ENCODE assay signal across 8 cellular contexts in the genomic region with DNA sequence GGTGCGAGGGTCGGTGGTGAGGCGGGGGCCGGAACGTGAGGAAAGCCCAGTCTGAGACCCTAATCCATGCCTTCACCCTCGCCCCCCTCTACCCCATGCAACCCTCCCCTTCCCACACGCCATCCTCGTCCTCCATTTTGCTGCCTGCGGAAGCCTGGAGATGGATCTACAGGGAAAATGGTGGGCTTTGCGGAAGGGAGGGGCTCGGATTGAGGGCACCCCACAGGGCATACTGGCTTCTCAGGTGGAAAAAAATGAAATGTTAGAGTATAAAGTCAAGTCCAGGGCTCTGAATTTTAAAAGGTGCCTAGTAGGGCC. TPM values are rescaled to one million over a fixed set of nuclear protein-coding genes. Genes with fewer than 3 reads are reported as not detected.
DNase-seq lines count a peak whose midpoint lies in the region; ATAC-seq, FAIRE-seq and TF ChIP-seq lines count a peak whose summit lies in the region.

No MANE protein-coding gene starts in this region.

- ATAC-seq in HG03045 (IDR thresholded peaks at IDR 0.05; ENCODE audit: unreplicated experiment) (peak; percentile 13), HG03521 (IDR thresholded peaks at IDR 0.05; ENCODE audit: unreplicated experiment) (no peak), GM18517 (IDR thresholded peaks at IDR 0.05; ENCODE audit: unreplicated experiment) (no peak)

- H3K27me3 ChIP-seq in CD8-positive, alpha-beta memory T cell (ENCODE audit: insufficient read depth, low read length, poor library complexity, severe bottlenecking) = no peaks in the 10 kb centered on the region
- H3K27me3 ChIP-seq in kidney epithelial cell (ENCODE audit: control insufficient read depth, insufficient read depth, low read length) (peaks cover 2% of the 10 kb centered on the region), stomach smooth muscle (ENCODE audit: control insufficient read depth in 1 of 2, insufficient read depth in 2 of 2, low read length in 2 of 2) (peaks cover 0 to 9% of the 10 kb centered on the region in 2 donors)

- no peaks in the 10 kb centered on the region for H3K36me3 ChIP-seq in CD8-positive, alpha-beta memory T cell (ENCODE audit: insufficient read depth, low read length)
- H3K36me3 ChIP-seq in kidney epithelial cell (ENCODE audit: control insufficient read depth, insufficient read depth, low read length) (no peaks in the 10 kb centered on the region), stomach smooth muscle (ENCODE audit: control insufficient read depth in 2 of 2, insufficient read depth in 2 of 2, low read length in 2 of 2) (no peaks in the 10 kb centered on the region)

- POLR2A ChIA-PET in CD8-positive, alpha-beta memory T cell (lab: Charles Lee) = interaction anchor here (0.8 to 1.0 kb wide), 2 partner anchors 33 to 39 kb away, joined by 3 to 4 read pairs; a partner anchor contains a TSS

- H3K27ac Mint-ChIP-seq in CD8-positive, alpha-beta memory T cell = peak overlapping the region in 7 of 8 donors; percentile 33 to 76 (median 68)

- peak overlapping the region; percentile 53 for H3K4me3 ChIP-seq in CD8-positive, alpha-beta memory T cell (ENCODE audit: low read length)
- H3K4me3 ChIP-seq in kidney epithelial cell (ENCODE audit: low read depth, low read length) (peak overlapping the region; percentile 81), stomach smooth muscle (ENCODE audit: low read length in 2 of 2) (peak overlapping the region; percentile 48 to 76)

- H3K9me3 Mint-ChIP-seq in CD8-positive, alpha-beta memory T cell = no peaks in the 10 kb centered on the region

- peak overlapping the region; percentile 47 for H3K27ac ChIP-seq in CD8-positive, alpha-beta memory T cell (ENCODE audit: low read depth, low read length)
- H3K27ac ChIP-seq in angular gyrus (ENCODE audit: low read depth, low read length) (peak overlapping the region; percentile 73), stomach smooth muscle (ENCODE audit: low read length) (peak overlapping the region; percentile 82)

- peaks cover 8 to 14% of the 10 kb centered on the region in 2 donors for H3K27me3 Mint-ChIP-seq in CD8-positive, alpha-beta memory T cell

- DNase-seq in CD8-positive, alpha-beta memory T cell = no peak
- DNase-seq in kidney epithelial cell (ENCODE audit: low read depth) (no peak), GM12892 (ENCODE audit: insufficient read length) (no peak)

- no peak for TF ChIP-seq CTCF in kidney epithelial cell (IDR thresholded peaks at IDR 0.05; ENCODE audit: insufficient read depth, low read length, poor library complexity, severe bottlenecking)

- peak overlapping the region; percentile 70 to 90 (median 77) for H3K4me3 Mint-ChIP-seq in CD8-positive, alpha-beta memory T cell

- H3K4me1 Mint-ChIP-seq in CD8-positive, alpha-beta memory T cell = peaks cover 5 to 19% (median 11%) of the 10 kb centered on the region in 3 donors

- H3K9ac ChIP-seq in stomach smooth muscle (ENCODE audit: low read length in 2 of 2) = peak overlapping the region in 1 of 2 donors; percentile 55

- no peak for TF ChIP-seq POLR2A in GM12892 (IDR thresholded peaks at IDR 0.05; ENCODE audit: low read depth, low read length)

- H3K9me3 ChIP-seq in CD8-positive, alpha-beta memory T cell (ENCODE audit: low read length) = no peaks in the 10 kb centered on the region
- no peaks in the 10 kb centered on the region for H3K9me3 ChIP-seq in stomach smooth muscle (ENCODE audit: control insufficient read depth in 2 of 2, low read length in 2 of 2)

- H3K36me3 Mint-ChIP-seq in CD8-positive, alpha-beta memory T cell = peaks cover 0 to 10% (median 3%) of the 10 kb centered on the region in 3 donors

- FAIRE-seq in GM12892 (lab: Jason Lieb, UNC) = no peak

- H3K4me1 ChIP-seq in CD8-positive, alpha-beta memory T cell (ENCODE audit: insufficient read depth, low read length) = peaks cover 4% of the 10 kb centered on the region
- H3K4me1 ChIP-seq in stomach smooth muscle (ENCODE audit: control insufficient read depth, insufficient read depth, low read length) = no peaks in the 10 kb centered on the region

- CTCF ChIA-PET in CD8-positive, alpha-beta memory T cell (lab: Charles Lee) = no interaction called here

RNA-seq across cellular contexts. Expression of a gene that starts 0.8 kb away (rescaled TPM):
- total RNA-seq in CD8-positive, alpha-beta memory T cell = 10 to 100 TPM; 11.5 to 12.6 TPM
- 60.6 TPM for polyA plus RNA-seq in CD8-positive, alpha-beta memory T cell
- 80.8 and 84.0 TPM in 2 replicates for total RNA-seq in kidney epithelial cell
- polyA plus RNA-seq in GM12892 (2012; ENCODE audit: missing spikeins) = 3.6 TPM

RNA-seq across cellular contexts. Expression of a gene that starts 39.2 kb away (rescaled TPM):
- total RNA-seq in CD8-positive, alpha-beta memory T cell = 10 to 100 TPM; 25.7 to 26.4 TPM
- 56.3 TPM for polyA plus RNA-seq in CD8-positive, alpha-beta memory T cell
- 89.6 and 91.3 TPM in 2 replicates for total RNA-seq in kidney epithelial cell
- 52.8 TPM for polyA plus RNA-seq in GM12892 (2012; ENCODE audit: missing spikeins)
